Comparison of ENCODE assay signal across 9 cellular contexts in genomic region chr1:92953491-92953890, GRCh38. TPM values are rescaled to one million over a fixed set of nuclear protein-coding genes. Genes with fewer than 3 reads are reported as not detected.
A peak's percentile ranks its signal among the peaks of the same experiment; 100 is the strongest.
DNase-seq lines count a peak whose midpoint lies in the region; ATAC-seq and TF ChIP-seq lines count a peak whose summit lies in the region.
"Had no signal": no experiment of that assay in that cellular context is flagged by ENCODE, and none has a peak within 500 bp of the region (broad histone marks: within the 10 kb centered on the region; RNA-seq: fewer than 3 reads in every experiment).

No MANE protein-coding gene starts in this region.

- ATAC-seq in GM21515 (IDR thresholded peaks at IDR 0.05; ENCODE audit: unreplicated experiment) = peak; percentile 57
- peak; percentile 70 for ATAC-seq in HG03521 (IDR thresholded peaks at IDR 0.05; ENCODE audit: unreplicated experiment)
- ATAC-seq in activated naive CD8-positive, alpha-beta T cell treated with anti-CD3 and anti-CD28 coated beads, Interleukin-2, amount 10 ng/mL, durations not matched to agents 7 days and 5 days (ENCODE audit: low read depth) = peak; percentile 83

- H3K9me3 Mint-ChIP-seq in activated naive CD8-positive, alpha-beta T cell treated with anti-CD3 and anti-CD28 coated beads, Interleukin-2, amount 10 ng/mL, durations not matched to agents 7 days and 5 days = no peaks in the 10 kb centered on the region
- no peaks in the 10 kb centered on the region for H3K9me3 Mint-ChIP-seq in glutamatergic neuron (ENCODE audit: unreplicated experiment)

- peak overlapping the region; percentile 71 for H3K27ac Mint-ChIP-seq in activated naive CD8-positive, alpha-beta T cell treated with anti-CD3 and anti-CD28 coated beads, Interleukin-2, amount 10 ng/mL, durations not matched to agents 7 days and 5 days
- no peak overlapping the region for H3K27ac Mint-ChIP-seq in glutamatergic neuron (ENCODE audit: unreplicated experiment)

- H3K36me3 Mint-ChIP-seq in activated naive CD8-positive, alpha-beta T cell treated with anti-CD3 and anti-CD28 coated beads, Interleukin-2, amount 10 ng/mL, durations not matched to agents 7 days and 5 days = peaks cover 4% of the 10 kb centered on the region
- no peaks in the 10 kb centered on the region for H3K36me3 Mint-ChIP-seq in glutamatergic neuron (ENCODE audit: unreplicated experiment)

- POLR2A ChIA-PET in activated naive CD8-positive, alpha-beta T cell treated with anti-CD3 and anti-CD28 coated beads, Interleukin-2, amount 10 ng/mL, durations not matched to agents 7 days and 5 days (lab: Charles Lee) = interaction anchor here (0.9 kb wide), 1 partner anchor 121 kb away, joined by 3 read pairs; no protein-coding TSS in a partner anchor
- POLR2A ChIA-PET in A673 (lab: Charles Lee; ENCODE audit: low non-redundant PET) = no interaction called here

- H3K4me1 ChIP-seq in A673 (ENCODE audit: insufficient read depth, low read length, poor library complexity, severe bottlenecking) = peaks cover 31% of the 10 kb centered on the region
- H3K4me1 ChIP-seq: parathyroid adenoma had no signal

- no peak for TF ChIP-seq CTCF in GM13976 (IDR thresholded peaks at IDR 0.05; ENCODE audit: borderline replicate concordance, control extremely low read depth, extremely low read depth, insufficient read depth, missing control alignments)
- TF ChIP-seq CTCF in glutamatergic neuron (IDR thresholded peaks at IDR 0.05; ENCODE audit: partially characterized antibody, unreplicated experiment) = no peak
- no peak for TF ChIP-seq CTCF in A673 (conservative IDR thresholded peaks at IDR 0.05; ENCODE audit: low read depth, low read length)

- intact Hi-C loops in A673 (cut with micrococcal nuclease; ENCODE audit: unreplicated experiment) = no loop called here

- H3K4me3 ChIP-seq in A673 (ENCODE audit: low read depth, low read length, poor library complexity, severe bottlenecking) = no peak overlapping the region

- in situ Hi-C loops in GM13976 (cut with MboI; ENCODE audit: low sequenced_read_pairs, unreplicated experiment) = loop anchor here (10.0 kb wide), 1 partner anchor 89 kb away; no protein-coding TSS in a partner anchor

- DNase-seq in GM13976 (ENCODE audit: low spot score) = peak; percentile 56
- DNase-seq in activated naive CD8-positive, alpha-beta T cell treated with anti-CD3 and anti-CD28 coated beads, Interleukin-2, amount 10 ng/mL, durations not matched to agents 7 days and 5 days = no peak
- no peak for DNase-seq in COLO668 (lab: John Stamatoyannopoulos, UW; ENCODE audit: unreplicated experiment)
- no peak for DNase-seq in SK-N-DZ (ENCODE audit: low spot score)
- no peak for DNase-seq in glutamatergic neuron
- no peak for DNase-seq in A673 (ENCODE audit: low spot score)

- no peak overlapping the region for H3K27ac ChIP-seq in A673 (ENCODE audit: low read depth, low read length, poor library complexity, severe bottlenecking)
- H3K27ac ChIP-seq: parathyroid adenoma had no signal

- H3K9me3 ChIP-seq in A673 (ENCODE audit: low read depth, low read length, poor library complexity, severe bottlenecking) = no peaks in the 10 kb centered on the region

- peak overlapping the region; percentile 64 for H3K4me3 Mint-ChIP-seq in activated naive CD8-positive, alpha-beta T cell treated with anti-CD3 and anti-CD28 coated beads, Interleukin-2, amount 10 ng/mL, durations not matched to agents 7 days and 5 days
- no peak overlapping the region for H3K4me3 Mint-ChIP-seq in glutamatergic neuron (ENCODE audit: unreplicated experiment)

- no TSS peak for BruUV-seq in A673 (replicated peaks; lab: Mats Ljungman, UMichigan)

- CTCF ChIA-PET in A673 (lab: Charles Lee) = no interaction called here

- no peaks in the 10 kb centered on the region for H3K36me3 ChIP-seq in A673 (ENCODE audit: insufficient read depth, low read length, poor library complexity, severe bottlenecking)

- H3K27me3 ChIP-seq in A673 (replicated peaks; ENCODE audit: insufficient read depth, low read depth, low read length, poor library complexity) = no peaks in the 10 kb centered on the region

- peaks cover 52% of the 10 kb centered on the region for H3K4me1 Mint-ChIP-seq in activated naive CD8-positive, alpha-beta T cell treated with anti-CD3 and anti-CD28 coated beads, Interleukin-2, amount 10 ng/mL, durations not matched to agents 7 days and 5 days
- peaks cover under 1% of the 10 kb centered on the region for H3K4me1 Mint-ChIP-seq in glutamatergic neuron (ENCODE audit: low read depth, unreplicated experiment)

- H3K27me3 Mint-ChIP-seq in activated naive CD8-positive, alpha-beta T cell treated with anti-CD3 and anti-CD28 coated beads, Interleukin-2, amount 10 ng/mL, durations not matched to agents 7 days and 5 days = no peaks in the 10 kb centered on the region
- H3K27me3 Mint-ChIP-seq in glutamatergic neuron (ENCODE audit: unreplicated experiment) = no peaks in the 10 kb centered on the region

RNA-seq across cellular contexts. Expression of gene DIPK1A, which starts 7.8 kb away (rescaled TPM):
- total RNA-seq in activated naive CD8-positive, alpha-beta T cell treated with anti-CD3 and anti-CD28 coated beads, Interleukin-2, amount 10 ng/mL, durations not matched to agents 7 days and 5 days = 10 to 100 TPM; 11.6 TPM
- 8.2 and 10.8 TPM in 2 replicates for polyA plus RNA-seq in SK-N-DZ (2014; cell fraction: cytosol; rRNA removed)
- 3.0 and 6.4 TPM in 2 replicates for polyA plus RNA-seq in SK-N-DZ (2014; cell fraction: nucleus; rRNA removed)
- total RNA-seq in glutamatergic neuron (ENCODE audit: unreplicated experiment) (7.2 TPM), A673 (2021) (10.3 and 10.9 TPM in 2 replicates)
